Comparison of ENCODE assay signal across 17 cellular contexts in genomic region chr10:14391342-14391741, GRCh38.
DNase-seq lines count a peak whose midpoint lies in the region; ATAC-seq, FAIRE-seq and TF ChIP-seq lines count a peak whose summit lies in the region.
"Had no signal": no experiment of that assay in that cellular context is flagged by ENCODE, and none has a peak within 500 bp of the region (broad histone marks: within the 10 kb centered on the region; RNA-seq: fewer than 3 reads in every experiment).

No MANE protein-coding gene starts in this region.

- H2BK12ac ChIP-seq in trophoblast cell (ENCODE audit: low read length): peak overlapping the region; percentile 54

- peaks cover 17% of the 10 kb centered on the region for H3K79me1 ChIP-seq in trophoblast cell (ENCODE audit: low read length)

- H2AK5ac ChIP-seq in trophoblast cell (ENCODE audit: low read length): peak overlapping the region; percentile 79

- no peak overlapping the region for H3K18ac ChIP-seq in trophoblast cell (ENCODE audit: low read length)

- FAIRE-seq in kidney (lab: Jason Lieb, UNC): no peak
- FAIRE-seq: D721Med had no signal

- H3K4me3 ChIP-seq in trophoblast cell (ENCODE audit: low read depth, low read length): no peak overlapping the region
- no peak overlapping the region for H3K4me3 ChIP-seq in kidney (ENCODE audit: low read length in 2 of 2)
- H3K4me3 ChIP-seq: GM23338, SJSA1 had no signal

- no peak overlapping the region for H3K23ac ChIP-seq in trophoblast cell (ENCODE audit: low read length)

- in situ Hi-C loops in G401 (cut with HindIII; ENCODE audit: low sequenced_read_pairs): no loop called here

- peaks cover 16% of the 10 kb centered on the region for H3K27me3 Mint-ChIP-seq in brain

- H2AFZ ChIP-seq in trophoblast cell (ENCODE audit: insufficient read depth, low read length, poor library complexity): no peak overlapping the region
- H2AFZ ChIP-seq: GM23338 had no signal

- no peak overlapping the region for H4K8ac ChIP-seq in trophoblast cell (ENCODE audit: low read depth, low read length)

- H3K4ac ChIP-seq in trophoblast cell (ENCODE audit: low read depth, low read length): peak overlapping the region; percentile 40

- no peaks in the 10 kb centered on the region for H3K36me3 Mint-ChIP-seq in brain
- H3K36me3 Mint-ChIP-seq in stimulated activated effector memory CD8-positive, alpha-beta T cell treated with anti-CD3 and anti-CD28 coated beads, Interleukin-12 subunit alpha, Interleukin-12 subunit beta, amount 100 ng/mL, for 72 hours: peaks cover 9% of the 10 kb centered on the region

- no peak overlapping the region for H4K12ac ChIP-seq in trophoblast cell (ENCODE audit: low read depth, low read length)

- peak overlapping the region; percentile 61 for H4K91ac ChIP-seq in trophoblast cell (ENCODE audit: low read depth, low read length)

- peak overlapping the region; percentile 17 for H2BK120ac ChIP-seq in trophoblast cell (ENCODE audit: insufficient read depth, low read length, poor library complexity)

- peak; percentile 91 for DNase-seq in G401 (ENCODE audit: low spot score)
- peak; percentile 51 for DNase-seq in NCI-H524 treated with DMSO at 0.1 percent for 48 hours (lab: John Stamatoyannopoulos, UW)
- DNase-seq in trophoblast cell: no peak
- no peak for DNase-seq in NCI-H146 treated with DMSO at 0.1 percent for 48 hours (lab: John Stamatoyannopoulos, UW; ENCODE audit: unreplicated experiment)
- DNase-seq in stimulated activated effector memory CD8-positive, alpha-beta T cell treated with anti-CD3 and anti-CD28 coated beads, Interleukin-12 subunit alpha, Interleukin-12 subunit beta, amount 100 ng/mL, for 72 hours (ENCODE audit: low spot score in 2 of 2): no peak
- DNase-seq in kidney: no peak
- DNase-seq: ACHN; BE2C; CD4-positive, alpha-beta memory T cell; NCI-H1436 treated with DMSO at 0.1 percent for 48 hours; NCI-H2107; OCI-M1 had no signal

- no peak overlapping the region for H3K14ac ChIP-seq in trophoblast cell (ENCODE audit: low read length)

- ATAC-seq in stimulated activated effector memory CD8-positive, alpha-beta T cell treated with anti-CD3 and anti-CD28 coated beads, Interleukin-12 subunit alpha, Interleukin-12 subunit beta, amount 100 ng/mL, for 72 hours: no peak
- ATAC-seq in HG02642 (IDR thresholded peaks at IDR 0.05; ENCODE audit: poor library complexity, unreplicated experiment): no peak
- ATAC-seq: GM23338 had no signal

- H3K27me3 ChIP-seq in trophoblast cell (ENCODE audit: insufficient read depth, low read length): no peaks in the 10 kb centered on the region
- H3K27me3 ChIP-seq: SJSA1 had no signal

- peaks cover 2% of the 10 kb centered on the region for H3K79me2 ChIP-seq in trophoblast cell (ENCODE audit: control insufficient read depth, insufficient read depth, low read length, poor library complexity)

- TF ChIP-seq CTCF in brain (conservative IDR thresholded peaks at IDR 0.05) (no peak), kidney (IDR thresholded peaks at IDR 0.05; ENCODE audit: borderline replicate concordance, extremely low read depth, insufficient read depth) (no peak)

- H3K27ac ChIP-seq in trophoblast cell (ENCODE audit: low read depth, low read length) (no peak overlapping the region), kidney (ENCODE audit: low read depth in 2 of 2, low read length in 2 of 2) (no peak overlapping the region)
- H3K27ac ChIP-seq: SJSA1 had no signal

- peak overlapping the region in 4 of 5 experiments; percentile 64 to 84 (median 80) for H3K27ac Mint-ChIP-seq in brain
- no peak overlapping the region for H3K27ac Mint-ChIP-seq in stimulated activated effector memory CD8-positive, alpha-beta T cell treated with anti-CD3 and anti-CD28 coated beads, Interleukin-12 subunit alpha, Interleukin-12 subunit beta, amount 100 ng/mL, for 72 hours
- H3K27ac Mint-ChIP-seq: GM23338 had no signal

- H3K4me3 Mint-ChIP-seq in brain: no peak overlapping the region
- H3K4me3 Mint-ChIP-seq in stimulated activated effector memory CD8-positive, alpha-beta T cell treated with anti-CD3 and anti-CD28 coated beads, Interleukin-12 subunit alpha, Interleukin-12 subunit beta, amount 100 ng/mL, for 72 hours: no peak overlapping the region
- H3K4me3 Mint-ChIP-seq: GM23338 had no signal

- H3K9ac ChIP-seq in trophoblast cell (ENCODE audit: low read length) (no peak overlapping the region), kidney (ENCODE audit: low read length in 2 of 2) (no peak overlapping the region)

- H3K4me1 Mint-ChIP-seq in brain: peaks cover 9% of the 10 kb centered on the region
- H3K4me1 Mint-ChIP-seq in stimulated activated effector memory CD8-positive, alpha-beta T cell treated with anti-CD3 and anti-CD28 coated beads, Interleukin-12 subunit alpha, Interleukin-12 subunit beta, amount 100 ng/mL, for 72 hours: peaks cover 13% of the 10 kb centered on the region
- H3K4me1 Mint-ChIP-seq: GM23338 had no signal

- H3K4me1 ChIP-seq in trophoblast cell (ENCODE audit: control insufficient read depth in 1 of 2, insufficient read depth in 2 of 2, low read length in 2 of 2) (peaks cover 2% of the 10 kb centered on the region in 2 experiments), kidney (ENCODE audit: control insufficient read depth in 1 of 2, insufficient read depth in 1 of 2, low read depth in 1 of 2, low read length in 2 of 2) (no peaks in the 10 kb centered on the region)
- H3K4me1 ChIP-seq: BE2C had no signal

- peaks cover 3 to 24% (median 10%) of the 10 kb centered on the region in 5 experiments for H3K9me3 Mint-ChIP-seq in brain
- H3K9me3 Mint-ChIP-seq in stimulated activated effector memory CD8-positive, alpha-beta T cell treated with anti-CD3 and anti-CD28 coated beads, Interleukin-12 subunit alpha, Interleukin-12 subunit beta, amount 100 ng/mL, for 72 hours: peaks cover 8% of the 10 kb centered on the region

- no peaks in the 10 kb centered on the region for H3K36me3 ChIP-seq in trophoblast cell (ENCODE audit: control insufficient read depth in 1 of 2, insufficient read depth in 2 of 2, low read length in 2 of 2)
- H3K36me3 ChIP-seq in kidney (ENCODE audit: control insufficient read depth in 1 of 2, insufficient read depth in 2 of 2, low read length in 2 of 2): no peaks in the 10 kb centered on the region
- H3K36me3 ChIP-seq: BE2C, SJSA1 had no signal

- intact Hi-C loops in kidney (cut with DNase I): no loop called here

- H3K9me3 ChIP-seq in trophoblast cell (ENCODE audit: insufficient read depth, low read depth, low read length) (peaks cover 2% of the 10 kb centered on the region), kidney (ENCODE audit: control insufficient read depth in 1 of 2, low read length in 2 of 2) (no peaks in the 10 kb centered on the region)
- H3K9me3 ChIP-seq: BE2C, SJSA1 had no signal

- H2BK5ac ChIP-seq in trophoblast cell (ENCODE audit: low read depth, low read length, poor library complexity): no peak overlapping the region

- no CpG with 5 or more reads among the region's 6 CpGs for WGBS in trophoblast cell (ENCODE audit: extremely low coverage, insufficient coverage, insufficient read length)

- no peak overlapping the region for H3K4me2 ChIP-seq in trophoblast cell (ENCODE audit: low read length)
- H3K4me2 ChIP-seq: GM23338 had no signal

Comparison
In these comparisons a context has a peak if more than half of its experiments do, and no peak if none do; other contexts are left out.
1. DNase-seq: peak in G401 (single experiment) and NCI-H524 treated with DMSO at 0.1 percent for 48 hours (single experiment); none in trophoblast cell (0 of 2), NCI-H146 treated with DMSO at 0.1 percent for 48 hours (single experiment), stimulated activated effector memory CD8-positive, alpha-beta T cell treated with anti-CD3 and anti-CD28 coated beads, Interleukin-12 subunit alpha, Interleukin-12 subunit beta, amount 100 ng/mL, for 72 hours (0 of 2) and kidney (single experiment).